Comparison of ENCODE assay signal across 8 cellular contexts in genomic region chr13:54029226-54029625, GRCh38.
DNase-seq lines count a peak whose midpoint lies in the region; ATAC-seq, FAIRE-seq and TF ChIP-seq lines count a peak whose summit lies in the region.

No MANE protein-coding gene starts in this region.

- peaks cover 7% of the 10 kb centered on the region for H3K9me3 Mint-ChIP-seq in MCF 10A (ENCODE audit: unreplicated experiment)

- no peaks in the 10 kb centered on the region for H3K27me3 Mint-ChIP-seq in MCF 10A (ENCODE audit: insufficient read depth, unreplicated experiment)

- no peaks in the 10 kb centered on the region for H3K36me3 Mint-ChIP-seq in MCF 10A (ENCODE audit: insufficient read depth, unreplicated experiment)

- TF ChIP-seq CTCF in MCF 10A (IDR thresholded peaks at IDR 0.05; ENCODE audit: unreplicated experiment) (no peak), breast epithelium (IDR thresholded peaks at IDR 0.05) (no peak), left ventricle myocardium inferior (IDR thresholded peaks at IDR 0.05; ENCODE audit: borderline replicate concordance) (no peak)

- CTCF ChIA-PET in MCF 10A (lab: Yijun Ruan, JAX), result interaction anchor here (0.8 to 1.3 kb wide), 2 partner anchors 17 to 247 kb away, joined by 3 read pairs; no protein-coding TSS in a partner anchor

- POLR2A ChIA-PET in MCF 10A (lab: Yijun Ruan, JAX), result no interaction called here

- H3K27ac ChIP-seq in breast epithelium (no peak overlapping the region), left ventricle myocardium inferior (replicated peaks) (no peak overlapping the region)

- H3K9me3 ChIP-seq in breast epithelium (peaks cover 6 to 24% of the 10 kb centered on the region in 2 donors), left ventricle myocardium inferior (replicated peaks) (peaks cover 50% of the 10 kb centered on the region)

- DNase-seq in MCF 10A (ENCODE audit: unreplicated experiment) (peak; percentile 80), breast epithelium (ENCODE audit: low spot score in 2 of 2) (no peak), SKM-1 (lab: John Stamatoyannopoulos, UW; ENCODE audit: unreplicated experiment) (peak; percentile 99), urothelium cell line (ENCODE audit: low spot score) (peak; percentile 35), medulla oblongata (ENCODE audit: extremely low spot score) (no peak), left ventricle myocardium inferior (no peak)
- DNase-seq in NK-92 treated with Interleukin-12 subunit alpha and Interleukin-12 subunit beta, amount 100 ng/mL, for 24 hours (lab: John Stamatoyannopoulos, UW), result no peak

- BruUV-seq in MCF 10A (replicated peaks; lab: Mats Ljungman, UMichigan), result no TSS peak

- intact Hi-C loops in MCF 10A (cut with micrococcal nuclease) (no loop called here), breast epithelium (cut with DNase I; ENCODE audit: low total_unique reads) (no loop called here), left ventricle myocardium inferior (cut with micrococcal nuclease) (no loop called here)

- H3K27ac Mint-ChIP-seq in MCF 10A (ENCODE audit: low read depth, unreplicated experiment), result peak overlapping the region; percentile 21

- FAIRE-seq in urothelium cell line (lab: Jason Lieb, UNC), result no peak

- H3K36me3 ChIP-seq in breast epithelium (no peaks in the 10 kb centered on the region), left ventricle myocardium inferior (no peaks in the 10 kb centered on the region)

- H3K4me3 ChIP-seq in breast epithelium (no peak overlapping the region), left ventricle myocardium inferior (no peak overlapping the region)

- H3K4me1 ChIP-seq in breast epithelium, result no peaks in the 10 kb centered on the region
- no peaks in the 10 kb centered on the region for H3K4me1 ChIP-seq in left ventricle myocardium inferior

- H3K27me3 ChIP-seq in breast epithelium (no peaks in the 10 kb centered on the region), left ventricle myocardium inferior (ENCODE audit: low read depth) (no peaks in the 10 kb centered on the region)

- no peak for TF ChIP-seq POLR2A in breast epithelium (IDR thresholded peaks at IDR 0.05)

- peaks cover 20% of the 10 kb centered on the region for H3K4me1 Mint-ChIP-seq in MCF 10A (ENCODE audit: insufficient read depth, unreplicated experiment)

- H3K4me3 Mint-ChIP-seq in MCF 10A (ENCODE audit: unreplicated experiment), result no peak overlapping the region

- ATAC-seq in HG03378 (IDR thresholded peaks at IDR 0.05; ENCODE audit: unreplicated experiment), result peak; percentile 100

Comparison
In these comparisons a context has a peak if more than half of its experiments do, and no peak if none do; other contexts are left out.
1. DNase-seq: peak in MCF 10A (single experiment), SKM-1 (single experiment) and urothelium cell line (single experiment); none in breast epithelium (0 of 2), medulla oblongata (single experiment), left ventricle myocardium inferior (single experiment) and NK-92 treated with Interleukin-12 subunit alpha and Interleukin-12 subunit beta, amount 100 ng/mL, for 24 hours (single experiment).